In the genomic region with DNA sequence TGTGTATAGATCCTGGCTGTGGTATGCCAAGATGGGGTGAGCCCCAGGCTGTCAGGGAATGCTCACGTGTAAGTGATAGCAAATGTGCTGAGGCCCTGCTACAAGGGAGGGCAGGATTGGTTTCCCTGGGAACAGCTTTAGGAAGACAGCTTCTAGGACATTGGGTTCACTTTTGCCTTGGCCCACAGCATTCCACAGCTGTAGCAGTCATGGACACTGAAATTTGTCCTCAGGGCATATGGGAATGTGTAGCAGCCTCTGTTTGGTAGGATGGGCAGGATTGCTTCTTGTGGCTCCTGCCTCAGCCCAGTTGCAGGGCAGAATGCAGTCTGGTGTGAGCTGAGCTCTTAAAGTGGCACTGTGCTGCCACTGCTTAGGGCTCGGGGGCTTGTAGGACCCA, we compare ENCODE assay signal across 26 cellular contexts.
"Had no signal": no experiment of that assay in that cellular context is flagged by ENCODE, and none has a peak within 500 bp of the region (broad histone marks: within the 10 kb centered on the region; RNA-seq: fewer than 3 reads in every experiment).

No MANE protein-coding gene starts in this region.

- H3K4me3 ChIP-seq: SK-N-MC had no signal

- H3K27ac ChIP-seq: SK-N-MC had no signal

- ATAC-seq: activated CD8-positive, alpha-beta memory T cell treated with anti-CD3 and anti-CD28 coated beads, Interleukin-2, amount 10 ng/mL, durations not matched to agents 7 days and 5 days; Panc1; Right ventricle myocardium inferior; T-cell had no signal

- DNase-seq: activated B cell treated with CpG ODN at 0.5 μM for 24 hours; activated CD4-positive, alpha-beta T cell treated with anti-CD3 and anti-CD28 coated beads for 1 hour; activated CD4-positive, alpha-beta T cell treated with anti-CD3 and anti-CD28 coated beads, Interleukin-2, amount 10 ng/mL, durations not matched to agents 24 days and 14 days; activated CD4-positive, alpha-beta T cell treated with anti-CD3 and anti-CD28 coated beads, Interleukin-2, amount 50 U/mL, for 48 hours; activated CD8-positive, alpha-beta memory T cell treated with anti-CD3 and anti-CD28 coated beads, Interleukin-2, amount 10 ng/mL, durations not matched to agents 7 days and 5 days; activated effector memory CD4-positive, alpha-beta T cell treated with Interleukin-2 at 50 U/mL for 16 hours; activated naive CD4-positive, alpha-beta T cell; activated T-cell treated with anti-CD3 and anti-CD28 coated beads, Interleukin-2, amount 50 U/mL, for 24 hours; amniotic stem cell; caudate nucleus; MM.1S; NCI-H1105; NCI-H1436; NCI-H1694 treated with DMSO at 0.1 percent for 48 hours; NCI-H2029 treated with DMSO at 0.1 percent for 48 hours; NCI-H510A treated with DMSO at 0.1 percent for 48 hours; NCI-H69; NK-92 treated with Interleukin-12 subunit alpha and Interleukin-12 subunit beta, amount 100 ng/mL, for 24 hours; OCI-M1; RPMI8226; T-cell; T-helper 2 cell; T1000 had no signal
